14 cellular contexts compared by ENCODE assay signal in the genomic region with DNA sequence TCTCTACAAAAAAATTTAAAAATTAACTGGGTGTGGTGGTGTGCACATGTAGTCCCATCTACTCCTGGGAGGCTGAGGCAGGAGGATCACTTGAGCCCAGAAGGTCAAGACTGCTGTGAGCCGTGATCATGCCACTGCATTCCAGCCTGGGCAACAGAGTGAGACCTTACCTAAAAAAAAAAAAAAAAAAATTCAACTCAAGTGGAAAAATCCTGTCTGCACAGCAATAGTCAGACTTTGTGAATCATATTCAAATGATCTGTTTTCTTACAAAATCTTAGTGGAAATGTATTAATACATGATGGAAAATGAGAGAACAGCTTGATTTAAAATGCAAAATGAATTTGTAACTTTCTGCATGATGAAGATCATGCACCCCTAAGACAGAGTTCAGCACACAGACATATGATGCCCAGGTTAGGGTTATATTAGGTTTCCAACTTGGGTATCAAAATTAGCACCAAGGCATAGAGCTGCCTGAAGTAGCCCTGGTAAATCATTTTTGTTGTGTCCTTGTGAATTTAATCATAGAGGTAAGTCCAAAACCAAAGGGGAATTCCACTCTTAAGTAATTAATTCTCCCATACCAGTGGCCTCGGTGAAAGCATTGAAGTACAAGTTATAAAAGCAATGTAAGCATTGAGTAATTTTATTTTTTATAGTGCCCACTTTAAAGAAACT.
DNase-seq lines count a peak whose midpoint lies in the region; ATAC-seq lines count a peak whose summit lies in the region.
"Had no signal": no experiment of that assay in that cellular context is flagged by ENCODE, and none has a peak within 500 bp of the region (broad histone marks: within the 10 kb centered on the region; RNA-seq: fewer than 3 reads in every experiment).

No MANE protein-coding gene starts in this region.

- no peak overlapping the region for H3K4me3 Mint-ChIP-seq in stimulated activated memory B cell treated with anti-CD40 and anti-IgM and Interleukin-4, amounts not matched to agents 10 μg/mL and 1 μg/mL and 100 μg/mL, for 72 hours

- peak overlapping the region; percentile 83 to 95 for H3K27ac Mint-ChIP-seq in activated naive CD4-positive, alpha-beta T cell treated with anti-CD3 and anti-CD28 coated beads, Interleukin-2, amount 50 U/mL, for 72 hours
- peak overlapping the region; percentile 33 for H3K27ac Mint-ChIP-seq in stimulated activated memory B cell treated with anti-CD40 and anti-IgM and Interleukin-4, amounts not matched to agents 10 μg/mL and 1 μg/mL and 100 μg/mL, for 72 hours

- H3K9me3 Mint-ChIP-seq in activated naive CD4-positive, alpha-beta T cell treated with anti-CD3 and anti-CD28 coated beads, Interleukin-2, amount 50 U/mL, for 72 hours, result peaks cover 0 to 5% of the 10 kb centered on the region in 2 donors
- no peaks in the 10 kb centered on the region for H3K9me3 Mint-ChIP-seq in stimulated activated memory B cell treated with anti-CD40 and anti-IgM and Interleukin-4, amounts not matched to agents 10 μg/mL and 1 μg/mL and 100 μg/mL, for 72 hours

- ATAC-seq in HG02798 (IDR thresholded peaks at IDR 0.05; ENCODE audit: poor library complexity, unreplicated experiment) (peak; percentile 30), HG03108 (IDR thresholded peaks at IDR 0.05; ENCODE audit: unreplicated experiment) (no peak), GM21390 (IDR thresholded peaks at IDR 0.05; ENCODE audit: unreplicated experiment) (no peak)
- ATAC-seq in activated naive CD4-positive, alpha-beta T cell treated with anti-CD3 and anti-CD28 coated beads, Interleukin-2, amount 50 U/mL, for 72 hours, result peak; percentile 83 to 91
- ATAC-seq in stimulated activated memory B cell treated with anti-CD40 and anti-IgM and Interleukin-4, amounts not matched to agents 10 μg/mL and 1 μg/mL and 100 μg/mL, for 72 hours, result no peak

- H3K36me3 Mint-ChIP-seq in activated naive CD4-positive, alpha-beta T cell treated with anti-CD3 and anti-CD28 coated beads, Interleukin-2, amount 50 U/mL, for 72 hours, result peaks cover 0 to 22% of the 10 kb centered on the region in 2 donors
- peaks cover 14% of the 10 kb centered on the region for H3K36me3 Mint-ChIP-seq in stimulated activated memory B cell treated with anti-CD40 and anti-IgM and Interleukin-4, amounts not matched to agents 10 μg/mL and 1 μg/mL and 100 μg/mL, for 72 hours

- peak; percentile 66 for DNase-seq in activated CD8-positive, alpha-beta memory T cell treated with anti-CD3 and anti-CD28 coated beads for 24 hours
- DNase-seq in activated CD8-positive, alpha-beta memory T cell treated with anti-CD3 and anti-CD28 coated beads, Interleukin-2, amount 50 U/mL, for 48 hours, result no peak
- no peak for DNase-seq in activated naive CD4-positive, alpha-beta T cell treated with anti-CD3 and anti-CD28 coated beads, Interleukin-2, amount 50 U/mL, for 72 hours (ENCODE audit: low spot score in 2 of 2)
- DNase-seq in GM03348 (ENCODE audit: low spot score), result no peak
- DNase-seq: ACHN, caudate nucleus, Kasumi-1, NCI-H510A treated with DMSO at 0.1 percent for 48 hours, Peyer's patch, posterior cingulate gyrus had no signal

- H3K4me1 Mint-ChIP-seq in stimulated activated memory B cell treated with anti-CD40 and anti-IgM and Interleukin-4, amounts not matched to agents 10 μg/mL and 1 μg/mL and 100 μg/mL, for 72 hours, result peaks cover 32% of the 10 kb centered on the region

- H3K27me3 Mint-ChIP-seq in stimulated activated memory B cell treated with anti-CD40 and anti-IgM and Interleukin-4, amounts not matched to agents 10 μg/mL and 1 μg/mL and 100 μg/mL, for 72 hours, result no peaks in the 10 kb centered on the region

Comparison
In these comparisons a context has a peak if more than half of its experiments do, and no peak if none do; other contexts are left out.
1. ATAC-seq: peak in HG02798 (single experiment) and activated naive CD4-positive, alpha-beta T cell treated with anti-CD3 and anti-CD28 coated beads, Interleukin-2, amount 50 U/mL, for 72 hours (2 of 2); none in stimulated activated memory B cell treated with anti-CD40 and anti-IgM and Interleukin-4, amounts not matched to agents 10 μg/mL and 1 μg/mL and 100 μg/mL, for 72 hours (single experiment), HG03108 (single experiment) and GM21390 (single experiment).